In the genomic region with DNA sequence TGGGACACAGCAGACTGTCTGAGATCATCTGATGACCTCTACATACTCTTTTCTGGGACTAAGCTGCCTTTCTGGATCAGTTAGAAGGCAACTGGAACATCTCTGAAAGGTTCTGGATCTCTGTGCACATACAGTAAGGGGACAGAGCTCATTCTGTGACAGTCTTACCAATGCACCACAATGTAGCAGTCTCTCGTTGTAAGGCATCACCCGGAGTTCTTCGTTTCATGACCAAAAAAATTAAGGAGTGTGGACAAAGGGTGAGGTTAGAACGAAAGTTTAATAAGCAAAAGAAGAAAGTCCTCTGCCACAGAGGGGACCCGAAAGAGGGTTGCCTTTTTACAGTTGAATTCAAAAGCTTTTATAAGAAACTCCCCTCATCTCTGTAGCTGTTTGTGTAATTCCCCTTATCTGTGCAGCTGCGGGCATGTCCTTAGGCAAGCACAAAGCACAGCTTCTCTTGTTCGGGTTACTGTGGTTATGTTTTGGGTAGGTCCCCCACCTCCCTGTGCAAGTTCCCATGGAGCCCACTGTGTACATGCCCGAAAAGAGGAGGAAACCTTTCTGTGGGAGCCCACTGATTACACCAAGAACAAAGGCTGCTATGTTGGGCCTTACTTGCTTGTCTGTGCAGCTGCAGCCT, we compare ENCODE assay signal across 13 cellular contexts. TPM values are rescaled to one million over a fixed set of nuclear protein-coding genes. Genes with fewer than 3 reads are reported as not detected.
DNase-seq lines count a peak whose midpoint lies in the region; ATAC-seq and TF ChIP-seq lines count a peak whose summit lies in the region.
"Had no signal": no experiment of that assay in that cellular context is flagged by ENCODE, and none has a peak within 500 bp of the region (broad histone marks: within the 10 kb centered on the region; RNA-seq: fewer than 3 reads in every experiment).

No MANE protein-coding gene starts in this region.

- H3K4me3 ChIP-seq in lower leg skin (ENCODE audit: low read depth, poor library complexity, severe bottlenecking) = no peak overlapping the region

- DNase-seq in GM10248 (ENCODE audit: extremely low spot score) (peak; percentile 35), GM20000 (ENCODE audit: low spot score) (peak; percentile 38), globus pallidus (ENCODE audit: low spot score) (peak; percentile 46), lower leg skin (ENCODE audit: low spot score in 2 of 2) (no peak), HT-29 (ENCODE audit: low spot score) (no peak), left cardiac atrium (no peak), NCI-H774 (lab: John Stamatoyannopoulos, UW) (no peak)
- DNase-seq: activated CD4-positive, alpha-beta T cell treated with anti-CD3 and anti-CD28 coated beads, Interleukin-2, amount 50 U/mL, for 4 hours; activated naive CD8-positive, alpha-beta T cell treated with anti-CD3 and anti-CD28 coated beads, Interleukin-2, amount 50 U/mL, for 24 hours; NCI-H1930 had no signal

- peak; percentile 68 for ATAC-seq in HG03103 (IDR thresholded peaks at IDR 0.05; ENCODE audit: low read depth, unreplicated experiment)
- no peak for ATAC-seq in left cardiac atrium
- ATAC-seq: activated naive CD8-positive, alpha-beta T cell treated with anti-CD3 and anti-CD28 coated beads, Interleukin-2, amount 50 U/mL, for 24 hours; esophagus mucosa; stimulated activated memory B cell treated with anti-CD40 and anti-IgM and Interleukin-4, amounts not matched to agents 10 μg/mL and 1 μg/mL and 100 μg/mL, for 72 hours had no signal

- 71 to 76% methylated on average over 8 of the region's 8 CpGs for whole genome bisulfite sequencing in lower leg skin, 2 donors

- POLR2A ChIA-PET in GM10248 (lab: Yijun Ruan, JAX) = interaction anchor here (0.6 kb wide), 1 partner anchor 207 kb away, joined by 3 read pairs; no protein-coding TSS in a partner anchor

- TF ChIP-seq CTCF in GM10248 (IDR thresholded peaks at IDR 0.05; ENCODE audit: control extremely low read depth, extremely low read depth, low read depth, missing control alignments) (no peak), GM20000 (IDR thresholded peaks at IDR 0.05; ENCODE audit: extremely low read depth, missing control alignments) (no peak), lower leg skin (IDR thresholded peaks at IDR 0.05) (no peak)

- CTCF ChIA-PET in GM10248 (lab: Yijun Ruan, JAX) = interaction anchor here (1.0 to 7.4 kb wide), 25 partner anchors 8 to 651 kb away, joined by 3 to 117 read pairs (median 5); partner anchors contain the start of gene CACNA1E

- intact Hi-C loops in lower leg skin (cut with DNase I; ENCODE audit: low total_unique reads) (no loop called here), left cardiac atrium (cut with DNase I) (no loop called here)

- TF ChIP-seq POLR2A in lower leg skin (IDR thresholded peaks at IDR 0.05) = no peak

RNA-seq across cellular contexts. Expression of gene CACNA1E, which starts 53.2 kb away (rescaled TPM):
- under 1 TPM in 2 of 4 donors, not detected in 2; 0.03 to 0.15 TPM for total RNA-seq in lower leg skin
- total RNA-seq in HT-29 (2014; rRNA removed; shearing (Covaris generic)) = not detected in 2 replicates
- total RNA-seq in left cardiac atrium = 1 to 10 TPM in 1 of 2 donors, under 1 TPM in 1; 0.55 to 1.3 TPM

Comparison
In these comparisons a context has a peak if more than half of its experiments do, and no peak if none do; other contexts are left out.
1. DNase-seq: peak in GM10248 (single experiment), GM20000 (single experiment) and globus pallidus (single experiment); none in lower leg skin (0 of 2), HT-29 (single experiment), left cardiac atrium (single experiment) and NCI-H774 (single experiment).